1 cellular context compared by ENCODE assay signal in genomic region chr12:105721051-105721825, GRCh38.
TF ChIP-seq lines count a peak whose summit lies in the region.

No MANE protein-coding gene starts in this region.

TF ChIP-seq in GM12878, 131 proteins besides CTCF, POLR2A, EP300 and RAD21 (continued from another document):
- TF ChIP-seq ESRRA (IDR thresholded peaks at IDR 0.05; ENCODE audit: low read length) (no peak), JUND (IDR thresholded peaks at IDR 0.05; ENCODE audit: low read depth, low read length) (no peak), SPI1 (IDR thresholded peaks at IDR 0.05; ENCODE audit: borderline replicate concordance, insufficient read depth, low read depth, low read length) (no peak), JUNB (IDR thresholded peaks at IDR 0.05) (peak; percentile 82), ZNF687 (IDR thresholded peaks at IDR 0.05) (no peak), EZH2 (IDR thresholded peaks at IDR 0.05; ENCODE audit: borderline replicate concordance, control insufficient read depth, low read depth, low read length) (no peak), RUNX3 (IDR thresholded peaks at IDR 0.05; ENCODE audit: low read length) (peak; percentile 75), PAX8 (IDR thresholded peaks at IDR 0.05) (no peak), MTA3 (IDR thresholded peaks at IDR 0.05; ENCODE audit: borderline replicate concordance, low read length) (no peak), GATAD2B (conservative IDR thresholded peaks at IDR 0.05; ENCODE audit: low read depth) (no peak), WRNIP1 (IDR thresholded peaks at IDR 0.05; ENCODE audit: borderline replicate concordance, low read depth, low read length) (no peak), LARP7 (IDR thresholded peaks at IDR 0.05) (no peak), RCOR1 (conservative IDR thresholded peaks at IDR 0.05; ENCODE audit: low read depth, low read length) (no peak), YY1 (IDR thresholded peaks at IDR 0.05; ENCODE audit: low read depth, low read length) (no peak), SIN3A (IDR thresholded peaks at IDR 0.05; ENCODE audit: low read depth, low read length) (no peak), SREBF2 (IDR thresholded peaks at IDR 0.05; ENCODE audit: low read length) (no peak), SMAD5 (IDR thresholded peaks at IDR 0.05; ENCODE audit: low read depth) (no peak), NFYA (IDR thresholded peaks at IDR 0.05; ENCODE audit: borderline replicate concordance, low read depth, low read length) (no peak), KDM1A (IDR thresholded peaks at IDR 0.05; ENCODE audit: borderline replicate concordance) (no peak), ZNF274 (IDR thresholded peaks at IDR 0.05; ENCODE audit: insufficient read depth, insufficient read length) (no peak), NBN (IDR thresholded peaks at IDR 0.05) (no peak), IKZF1 (conservative IDR thresholded peaks at IDR 0.05) (peak; percentile 46), NFXL1 (IDR thresholded peaks at IDR 0.05; ENCODE audit: borderline replicate concordance) (no peak), POU2F2 (IDR thresholded peaks at IDR 0.05; ENCODE audit: borderline replicate concordance, low read depth, low read length) (no peak), PRDM15 (CRISPR knock-in tag; IDR thresholded peaks at IDR 0.05) (no peak)
- TF ChIP-seq, protein P1, sequence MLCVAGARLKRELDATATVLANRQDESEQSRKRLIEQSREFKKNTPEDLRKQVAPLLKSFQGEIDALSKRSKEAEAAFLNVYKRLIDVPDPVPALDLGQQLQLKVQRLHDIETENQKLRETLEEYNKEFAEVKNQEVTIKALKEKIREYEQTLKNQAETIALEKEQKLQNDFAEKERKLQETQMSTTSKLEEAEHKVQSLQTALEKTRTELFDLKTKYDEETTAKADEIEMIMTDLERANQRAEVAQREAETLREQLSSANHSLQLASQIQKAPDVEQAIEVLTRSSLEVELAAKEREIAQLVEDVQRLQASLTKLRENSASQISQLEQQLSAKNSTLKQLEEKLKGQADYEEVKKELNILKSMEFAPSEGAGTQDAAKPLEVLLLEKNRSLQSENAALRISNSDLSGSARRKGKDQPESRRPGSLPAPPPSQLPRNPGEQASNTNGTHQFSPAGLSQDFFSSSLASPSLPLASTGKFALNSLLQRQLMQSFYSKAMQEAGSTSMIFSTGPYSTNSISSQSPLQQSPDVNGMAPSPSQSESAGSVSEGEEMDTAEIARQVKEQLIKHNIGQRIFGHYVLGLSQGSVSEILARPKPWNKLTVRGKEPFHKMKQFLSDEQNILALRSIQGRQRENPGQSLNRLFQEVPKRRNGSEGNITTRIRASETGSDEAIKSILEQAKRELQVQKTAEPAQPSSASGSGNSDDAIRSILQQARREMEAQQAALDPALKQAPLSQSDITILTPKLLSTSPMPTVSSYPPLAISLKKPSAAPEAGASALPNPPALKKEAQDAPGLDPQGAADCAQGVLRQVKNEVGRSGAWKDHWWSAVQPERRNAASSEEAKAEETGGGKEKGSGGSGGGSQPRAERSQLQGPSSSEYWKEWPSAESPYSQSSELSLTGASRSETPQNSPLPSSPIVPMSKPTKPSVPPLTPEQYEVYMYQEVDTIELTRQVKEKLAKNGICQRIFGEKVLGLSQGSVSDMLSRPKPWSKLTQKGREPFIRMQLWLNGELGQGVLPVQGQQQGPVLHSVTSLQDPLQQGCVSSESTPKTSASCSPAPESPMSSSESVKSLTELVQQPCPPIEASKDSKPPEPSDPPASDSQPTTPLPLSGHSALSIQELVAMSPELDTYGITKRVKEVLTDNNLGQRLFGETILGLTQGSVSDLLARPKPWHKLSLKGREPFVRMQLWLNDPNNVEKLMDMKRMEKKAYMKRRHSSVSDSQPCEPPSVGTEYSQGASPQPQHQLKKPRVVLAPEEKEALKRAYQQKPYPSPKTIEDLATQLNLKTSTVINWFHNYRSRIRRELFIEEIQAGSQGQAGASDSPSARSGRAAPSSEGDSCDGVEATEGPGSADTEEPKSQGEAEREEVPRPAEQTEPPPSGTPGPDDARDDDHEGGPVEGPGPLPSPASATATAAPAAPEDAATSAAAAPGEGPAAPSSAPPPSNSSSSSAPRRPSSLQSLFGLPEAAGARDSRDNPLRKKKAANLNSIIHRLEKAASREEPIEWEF (IDR thresholded peaks at IDR 0.05; ENCODE audit: insufficient replicate concordance, low read depth, low read length) = no peak
- TF ChIP-seq, protein P2, sequence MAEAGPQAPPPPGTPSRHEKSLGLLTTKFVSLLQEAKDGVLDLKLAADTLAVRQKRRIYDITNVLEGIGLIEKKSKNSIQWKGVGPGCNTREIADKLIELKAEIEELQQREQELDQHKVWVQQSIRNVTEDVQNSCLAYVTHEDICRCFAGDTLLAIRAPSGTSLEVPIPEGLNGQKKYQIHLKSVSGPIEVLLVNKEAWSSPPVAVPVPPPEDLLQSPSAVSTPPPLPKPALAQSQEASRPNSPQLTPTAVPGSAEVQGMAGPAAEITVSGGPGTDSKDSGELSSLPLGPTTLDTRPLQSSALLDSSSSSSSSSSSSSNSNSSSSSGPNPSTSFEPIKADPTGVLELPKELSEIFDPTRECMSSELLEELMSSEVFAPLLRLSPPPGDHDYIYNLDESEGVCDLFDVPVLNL (IDR thresholded peaks at IDR 0.05; ENCODE audit: low read depth, low read length) = no peak
TF ChIP-seq in GM12878: peak in this region for 18.
